ENCODE assay signal across 1 cellular context in the genomic region with DNA sequence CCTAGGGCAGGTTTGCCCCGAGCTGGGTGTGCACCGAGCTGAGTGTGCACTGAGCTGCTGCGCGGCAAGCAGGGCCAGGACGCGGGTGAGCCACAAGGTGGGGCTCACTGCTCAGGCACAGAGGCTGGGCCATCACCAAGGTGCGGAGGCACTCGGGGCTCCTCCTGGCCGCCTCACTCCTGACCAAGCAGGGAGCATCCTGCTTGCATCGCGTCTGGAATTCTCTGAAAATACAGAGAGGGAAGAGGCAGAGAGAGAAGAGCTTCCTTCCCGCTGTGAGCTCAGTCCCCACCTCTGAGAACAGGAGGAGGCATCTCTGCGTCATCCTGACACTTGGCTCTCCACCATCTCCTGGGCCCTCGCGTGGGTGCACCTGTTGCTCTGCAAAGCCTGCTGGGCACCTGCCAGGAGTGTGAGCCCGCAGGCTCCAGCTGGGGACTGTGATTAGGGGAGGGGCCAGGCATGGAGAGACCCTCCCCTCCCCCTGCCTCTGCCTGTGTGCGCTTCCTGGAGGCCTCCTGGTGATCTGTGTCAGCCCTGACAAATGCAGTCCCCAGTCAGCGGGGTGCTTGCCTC.
TF ChIP-seq lines count a peak whose summit lies in the region.

No MANE protein-coding gene starts in this region.

TF ChIP-seq in GM12878, 131 proteins besides CTCF, POLR2A, EP300 and RAD21 (continued from another document):
- TF ChIP-seq, protein P1, sequence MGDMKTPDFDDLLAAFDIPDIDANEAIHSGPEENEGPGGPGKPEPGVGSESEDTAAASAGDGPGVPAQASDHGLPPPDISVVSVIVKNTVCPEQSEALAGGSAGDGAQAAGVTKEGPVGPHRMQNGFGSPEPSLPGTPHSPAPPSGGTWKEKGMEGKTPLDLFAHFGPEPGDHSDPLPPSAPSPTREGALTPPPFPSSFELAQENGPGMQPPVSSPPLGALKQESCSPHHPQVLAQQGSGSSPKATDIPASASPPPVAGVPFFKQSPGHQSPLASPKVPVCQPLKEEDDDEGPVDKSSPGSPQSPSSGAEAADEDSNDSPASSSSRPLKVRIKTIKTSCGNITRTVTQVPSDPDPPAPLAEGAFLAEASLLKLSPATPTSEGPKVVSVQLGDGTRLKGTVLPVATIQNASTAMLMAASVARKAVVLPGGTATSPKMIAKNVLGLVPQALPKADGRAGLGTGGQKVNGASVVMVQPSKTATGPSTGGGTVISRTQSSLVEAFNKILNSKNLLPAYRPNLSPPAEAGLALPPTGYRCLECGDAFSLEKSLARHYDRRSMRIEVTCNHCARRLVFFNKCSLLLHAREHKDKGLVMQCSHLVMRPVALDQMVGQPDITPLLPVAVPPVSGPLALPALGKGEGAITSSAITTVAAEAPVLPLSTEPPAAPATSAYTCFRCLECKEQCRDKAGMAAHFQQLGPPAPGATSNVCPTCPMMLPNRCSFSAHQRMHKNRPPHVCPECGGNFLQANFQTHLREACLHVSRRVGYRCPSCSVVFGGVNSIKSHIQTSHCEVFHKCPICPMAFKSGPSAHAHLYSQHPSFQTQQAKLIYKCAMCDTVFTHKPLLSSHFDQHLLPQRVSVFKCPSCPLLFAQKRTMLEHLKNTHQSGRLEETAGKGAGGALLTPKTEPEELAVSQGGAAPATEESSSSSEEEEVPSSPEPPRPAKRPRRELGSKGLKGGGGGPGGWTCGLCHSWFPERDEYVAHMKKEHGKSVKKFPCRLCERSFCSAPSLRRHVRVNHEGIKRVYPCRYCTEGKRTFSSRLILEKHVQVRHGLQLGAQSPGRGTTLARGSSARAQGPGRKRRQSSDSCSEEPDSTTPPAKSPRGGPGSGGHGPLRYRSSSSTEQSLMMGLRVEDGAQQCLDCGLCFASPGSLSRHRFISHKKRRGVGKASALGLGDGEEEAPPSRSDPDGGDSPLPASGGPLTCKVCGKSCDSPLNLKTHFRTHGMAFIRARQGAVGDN (IDR thresholded peaks at IDR 0.05) = no peak
